In genomic region chr12:123972448-123973401, GRCh38 we compare ENCODE assay signal across 1 cellular context.
TF ChIP-seq lines count a peak whose summit lies in the region.

A gene with protein sequence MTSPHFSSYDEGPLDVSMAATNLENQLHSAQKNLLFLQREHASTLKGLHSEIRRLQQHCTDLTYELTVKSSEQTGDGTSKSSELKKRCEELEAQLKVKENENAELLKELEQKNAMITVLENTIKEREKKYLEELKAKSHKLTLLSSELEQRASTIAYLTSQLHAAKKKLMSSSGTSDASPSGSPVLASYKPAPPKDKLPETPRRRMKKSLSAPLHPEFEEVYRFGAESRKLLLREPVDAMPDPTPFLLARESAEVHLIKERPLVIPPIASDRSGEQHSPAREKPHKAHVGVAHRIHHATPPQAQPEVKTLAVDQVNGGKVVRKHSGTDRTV (minus strand): TSS chr12:123972831. CDS start chr12:123944305, 28,526 bp downstream.
Gene ZNF664 (plus strand): TSS chr12:123973215. CDS start chr12:124012145, 38,930 bp downstream.

TF ChIP-seq in GM12878, 131 proteins besides CTCF, POLR2A, EP300 and RAD21 (continued from another document):
- TF ChIP-seq ELK1 (IDR thresholded peaks at IDR 0.05; ENCODE audit: low read depth, low read length) (no peak), SMAD5 (IDR thresholded peaks at IDR 0.05; ENCODE audit: low read depth) (no peak), MYC (IDR thresholded peaks at IDR 0.05; ENCODE audit: insufficient read depth, insufficient read length, insufficient replicate concordance, low read length, severe bottlenecking) (no peak), LARP7 (IDR thresholded peaks at IDR 0.05) (peak; percentile 64; the same call in 1 of the 2 replicates), SUPT20H (IDR thresholded peaks at IDR 0.05; ENCODE audit: borderline replicate concordance, control insufficient read depth, low read depth, low read length) (no peak), KDM1A (IDR thresholded peaks at IDR 0.05; ENCODE audit: borderline replicate concordance) (no peak), CEBPB (IDR thresholded peaks at IDR 0.05; ENCODE audit: borderline replicate concordance in 1 of 2, low read depth in 2 of 2, low read length in 2 of 2) (no peak), RFX5 (IDR thresholded peaks at IDR 0.05; ENCODE audit: low read depth, low read length) (no peak), HDGF (IDR thresholded peaks at IDR 0.05) (no peak), YY1 (IDR thresholded peaks at IDR 0.05; ENCODE audit: low read depth, low read length) (peak; percentile 17; the same call in 1 of the 2 replicates), MTA3 (IDR thresholded peaks at IDR 0.05; ENCODE audit: borderline replicate concordance, low read length) (no peak), NR2C1 (IDR thresholded peaks at IDR 0.05) (peak; percentile 45; the same call in 1 of the 2 replicates), MYB (IDR thresholded peaks at IDR 0.05; ENCODE audit: borderline replicate concordance, low read depth, low read length) (no peak)
- TF ChIP-seq, protein P1, sequence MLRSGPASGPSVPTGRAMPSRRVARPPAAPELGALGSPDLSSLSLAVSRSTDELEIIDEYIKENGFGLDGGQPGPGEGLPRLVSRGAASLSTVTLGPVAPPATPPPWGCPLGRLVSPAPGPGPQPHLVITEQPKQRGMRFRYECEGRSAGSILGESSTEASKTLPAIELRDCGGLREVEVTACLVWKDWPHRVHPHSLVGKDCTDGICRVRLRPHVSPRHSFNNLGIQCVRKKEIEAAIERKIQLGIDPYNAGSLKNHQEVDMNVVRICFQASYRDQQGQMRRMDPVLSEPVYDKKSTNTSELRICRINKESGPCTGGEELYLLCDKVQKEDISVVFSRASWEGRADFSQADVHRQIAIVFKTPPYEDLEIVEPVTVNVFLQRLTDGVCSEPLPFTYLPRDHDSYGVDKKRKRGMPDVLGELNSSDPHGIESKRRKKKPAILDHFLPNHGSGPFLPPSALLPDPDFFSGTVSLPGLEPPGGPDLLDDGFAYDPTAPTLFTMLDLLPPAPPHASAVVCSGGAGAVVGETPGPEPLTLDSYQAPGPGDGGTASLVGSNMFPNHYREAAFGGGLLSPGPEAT (IDR thresholded peaks at IDR 0.05; ENCODE audit: low read depth), result no peak
- TF ChIP-seq, protein P2, sequence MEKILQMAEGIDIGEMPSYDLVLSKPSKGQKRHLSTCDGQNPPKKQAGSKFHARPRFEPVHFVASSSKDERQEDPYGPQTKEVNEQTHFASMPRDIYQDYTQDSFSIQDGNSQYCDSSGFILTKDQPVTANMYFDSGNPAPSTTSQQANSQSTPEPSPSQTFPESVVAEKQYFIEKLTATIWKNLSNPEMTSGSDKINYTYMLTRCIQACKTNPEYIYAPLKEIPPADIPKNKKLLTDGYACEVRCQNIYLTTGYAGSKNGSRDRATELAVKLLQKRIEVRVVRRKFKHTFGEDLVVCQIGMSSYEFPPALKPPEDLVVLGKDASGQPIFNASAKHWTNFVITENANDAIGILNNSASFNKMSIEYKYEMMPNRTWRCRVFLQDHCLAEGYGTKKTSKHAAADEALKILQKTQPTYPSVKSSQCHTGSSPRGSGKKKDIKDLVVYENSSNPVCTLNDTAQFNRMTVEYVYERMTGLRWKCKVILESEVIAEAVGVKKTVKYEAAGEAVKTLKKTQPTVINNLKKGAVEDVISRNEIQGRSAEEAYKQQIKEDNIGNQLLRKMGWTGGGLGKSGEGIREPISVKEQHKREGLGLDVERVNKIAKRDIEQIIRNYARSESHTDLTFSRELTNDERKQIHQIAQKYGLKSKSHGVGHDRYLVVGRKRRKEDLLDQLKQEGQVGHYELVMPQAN (conservative IDR thresholded peaks at IDR 0.05), result peak; percentile 69
- TF ChIP-seq, protein P3, sequence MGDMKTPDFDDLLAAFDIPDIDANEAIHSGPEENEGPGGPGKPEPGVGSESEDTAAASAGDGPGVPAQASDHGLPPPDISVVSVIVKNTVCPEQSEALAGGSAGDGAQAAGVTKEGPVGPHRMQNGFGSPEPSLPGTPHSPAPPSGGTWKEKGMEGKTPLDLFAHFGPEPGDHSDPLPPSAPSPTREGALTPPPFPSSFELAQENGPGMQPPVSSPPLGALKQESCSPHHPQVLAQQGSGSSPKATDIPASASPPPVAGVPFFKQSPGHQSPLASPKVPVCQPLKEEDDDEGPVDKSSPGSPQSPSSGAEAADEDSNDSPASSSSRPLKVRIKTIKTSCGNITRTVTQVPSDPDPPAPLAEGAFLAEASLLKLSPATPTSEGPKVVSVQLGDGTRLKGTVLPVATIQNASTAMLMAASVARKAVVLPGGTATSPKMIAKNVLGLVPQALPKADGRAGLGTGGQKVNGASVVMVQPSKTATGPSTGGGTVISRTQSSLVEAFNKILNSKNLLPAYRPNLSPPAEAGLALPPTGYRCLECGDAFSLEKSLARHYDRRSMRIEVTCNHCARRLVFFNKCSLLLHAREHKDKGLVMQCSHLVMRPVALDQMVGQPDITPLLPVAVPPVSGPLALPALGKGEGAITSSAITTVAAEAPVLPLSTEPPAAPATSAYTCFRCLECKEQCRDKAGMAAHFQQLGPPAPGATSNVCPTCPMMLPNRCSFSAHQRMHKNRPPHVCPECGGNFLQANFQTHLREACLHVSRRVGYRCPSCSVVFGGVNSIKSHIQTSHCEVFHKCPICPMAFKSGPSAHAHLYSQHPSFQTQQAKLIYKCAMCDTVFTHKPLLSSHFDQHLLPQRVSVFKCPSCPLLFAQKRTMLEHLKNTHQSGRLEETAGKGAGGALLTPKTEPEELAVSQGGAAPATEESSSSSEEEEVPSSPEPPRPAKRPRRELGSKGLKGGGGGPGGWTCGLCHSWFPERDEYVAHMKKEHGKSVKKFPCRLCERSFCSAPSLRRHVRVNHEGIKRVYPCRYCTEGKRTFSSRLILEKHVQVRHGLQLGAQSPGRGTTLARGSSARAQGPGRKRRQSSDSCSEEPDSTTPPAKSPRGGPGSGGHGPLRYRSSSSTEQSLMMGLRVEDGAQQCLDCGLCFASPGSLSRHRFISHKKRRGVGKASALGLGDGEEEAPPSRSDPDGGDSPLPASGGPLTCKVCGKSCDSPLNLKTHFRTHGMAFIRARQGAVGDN (IDR thresholded peaks at IDR 0.05), result no peak
